17 cellular contexts compared by ENCODE assay signal in genomic region chr2:112061840-112062239, GRCh38. TPM values are rescaled to one million over a fixed set of nuclear protein-coding genes. Genes with fewer than 3 reads are reported as not detected.
A peak's percentile ranks its signal among the peaks of the same experiment; 100 is the strongest.
DNase-seq lines count a peak whose midpoint lies in the region; ATAC-seq, FAIRE-seq and TF ChIP-seq lines count a peak whose summit lies in the region.
"Had no signal": no experiment of that assay in that cellular context is flagged by ENCODE, and none has a peak within 500 bp of the region (broad histone marks: within the 10 kb centered on the region; RNA-seq: fewer than 3 reads in every experiment).

No MANE protein-coding gene starts in this region.

- peak overlapping the region; percentile 74 for H3K27ac ChIP-seq in endothelial cell of umbilical vein (ENCODE audit: insufficient read depth, low read depth, low read length)

- POLR2A ChIA-PET in activated CD4-positive, alpha-beta T cell treated with anti-CD3 and anti-CD28 coated beads, Interleukin-2, amount 10 ng/mL, durations not matched to agents 7 days and 5 days (lab: Charles Lee) = no interaction called here
- POLR2A ChIA-PET in endothelial cell of umbilical vein (lab: Charles Lee) = interaction anchor here (0.9 kb wide), 1 partner anchor 13 kb away, joined by 3 read pairs; no protein-coding TSS in a partner anchor

- H4K20me1 ChIP-seq in endothelial cell of umbilical vein (replicated peaks; ENCODE audit: control insufficient read depth, extremely low read depth, insufficient read depth, low read length) = no peaks in the 10 kb centered on the region

- ATAC-seq in activated naive CD4-positive, alpha-beta T cell treated with anti-CD3 and anti-CD28 coated beads, Interleukin-2, amount 50 U/mL, for 72 hours = peak; percentile 56 to 65
- ATAC-seq: GM23338, K562 had no signal

- no peaks in the 10 kb centered on the region for H3K9me1 ChIP-seq in endothelial cell of umbilical vein (replicated peaks; ENCODE audit: control insufficient read depth, extremely low read depth, insufficient read depth, low read length)

- H3K4me2 ChIP-seq in endothelial cell of umbilical vein (ENCODE audit: insufficient read depth, low read length) = no peak overlapping the region
- H3K4me2 ChIP-seq: GM23338 had no signal

- intact Hi-C loops in endothelial cell of umbilical vein (cut with micrococcal nuclease) = no loop called here

- H3K27me3 ChIP-seq in endothelial cell of umbilical vein (ENCODE audit: control insufficient read depth in 2 of 2, insufficient read depth in 2 of 2, low read length in 2 of 2) = no peaks in the 10 kb centered on the region

- no TSS peak for BruUV-seq in endothelial cell of umbilical vein (replicated peaks; lab: Mats Ljungman, UMichigan)

- H3K79me2 ChIP-seq in endothelial cell of umbilical vein (ENCODE audit: control insufficient read depth, insufficient read depth, low read length) = peaks cover 34% of the 10 kb centered on the region

- FAIRE-seq in endothelial cell of umbilical vein (lab: Jason Lieb, UNC) = no peak
- FAIRE-seq: K562 had no signal

- peaks cover 4 to 8% of the 10 kb centered on the region in 2 experiments for H3K36me3 ChIP-seq in endothelial cell of umbilical vein (ENCODE audit: control insufficient read depth in 2 of 2, extremely low read depth in 1 of 2, insufficient read depth in 2 of 2, low read length in 2 of 2)

- no peak overlapping the region for H3K9ac ChIP-seq in endothelial cell of umbilical vein (replicated peaks; ENCODE audit: extremely low read depth, insufficient read depth, low read length)

- CTCF ChIA-PET in activated CD4-positive, alpha-beta T cell treated with anti-CD3 and anti-CD28 coated beads, Interleukin-2, amount 10 ng/mL, durations not matched to agents 7 days and 5 days (lab: Charles Lee) = no interaction called here
- CTCF ChIA-PET in endothelial cell of umbilical vein (lab: Charles Lee) = interaction anchor here (2.0 kb wide), 1 partner anchor 14 kb away, joined by 7 read pairs; no protein-coding TSS in a partner anchor

- peaks cover 70% of the 10 kb centered on the region for H3K36me3 Mint-ChIP-seq in activated CD4-positive, alpha-beta T cell treated with anti-CD3 and anti-CD28 coated beads, Interleukin-2, amount 10 ng/mL, durations not matched to agents 7 days and 5 days (ENCODE audit: low read depth)
- peaks cover 25 to 78% of the 10 kb centered on the region in 2 donors for H3K36me3 Mint-ChIP-seq in activated naive CD4-positive, alpha-beta T cell treated with anti-CD3 and anti-CD28 coated beads, Interleukin-2, amount 50 U/mL, for 72 hours
- peaks cover 67% of the 10 kb centered on the region for H3K36me3 Mint-ChIP-seq in stimulated activated naive CD8-positive, alpha-beta T cell treated with anti-CD3 and anti-CD28 coated beads, Interleukin-15, Interleukin-2, amounts not matched to agents 100 ng/mL and 50 ng/mL, for 24 hours (ENCODE audit: low read depth)

- no peaks in the 10 kb centered on the region for H3K9me3 ChIP-seq in endothelial cell of umbilical vein (replicated peaks; ENCODE audit: control insufficient read depth, insufficient read depth, low read length)

- TF ChIP-seq POLR2A in endothelial cell of umbilical vein (IDR thresholded peaks at IDR 0.05; ENCODE audit: low read depth, low read length) = no peak

- dilution Hi-C loops in endothelial cell of umbilical vein (cut with MboI; ENCODE audit: extremely low pct_ligation_motif_present, low sequenced_read_pairs) = no loop called here

- peaks cover 3% of the 10 kb centered on the region for H3K9me3 Mint-ChIP-seq in activated CD4-positive, alpha-beta T cell treated with anti-CD3 and anti-CD28 coated beads, Interleukin-2, amount 10 ng/mL, durations not matched to agents 7 days and 5 days
- H3K9me3 Mint-ChIP-seq in activated naive CD4-positive, alpha-beta T cell treated with anti-CD3 and anti-CD28 coated beads, Interleukin-2, amount 50 U/mL, for 72 hours = peaks cover 8 to 22% of the 10 kb centered on the region in 2 donors
- H3K9me3 Mint-ChIP-seq in stimulated activated naive CD8-positive, alpha-beta T cell treated with anti-CD3 and anti-CD28 coated beads, Interleukin-15, Interleukin-2, amounts not matched to agents 100 ng/mL and 50 ng/mL, for 24 hours = peaks cover 15% of the 10 kb centered on the region
- H3K9me3 Mint-ChIP-seq: CD4-positive, alpha-beta memory T cell; GM23338 had no signal

- no peaks in the 10 kb centered on the region for H3K27me3 Mint-ChIP-seq in activated CD4-positive, alpha-beta T cell treated with anti-CD3 and anti-CD28 coated beads, Interleukin-2, amount 10 ng/mL, durations not matched to agents 7 days and 5 days
- H3K27me3 Mint-ChIP-seq in stimulated activated naive CD8-positive, alpha-beta T cell treated with anti-CD3 and anti-CD28 coated beads, Interleukin-15, Interleukin-2, amounts not matched to agents 100 ng/mL and 50 ng/mL, for 24 hours = no peaks in the 10 kb centered on the region
- H3K27me3 Mint-ChIP-seq: CD4-positive, alpha-beta memory T cell had no signal

- H3K27ac Mint-ChIP-seq in activated CD4-positive, alpha-beta T cell treated with anti-CD3 and anti-CD28 coated beads, Interleukin-2, amount 10 ng/mL, durations not matched to agents 7 days and 5 days = no peak overlapping the region
- peak overlapping the region; percentile 41 to 85 for H3K27ac Mint-ChIP-seq in activated naive CD4-positive, alpha-beta T cell treated with anti-CD3 and anti-CD28 coated beads, Interleukin-2, amount 50 U/mL, for 72 hours
- H3K27ac Mint-ChIP-seq in stimulated activated naive CD8-positive, alpha-beta T cell treated with anti-CD3 and anti-CD28 coated beads, Interleukin-15, Interleukin-2, amounts not matched to agents 100 ng/mL and 50 ng/mL, for 24 hours = peak overlapping the region; percentile 92
- H3K27ac Mint-ChIP-seq: GM23338 had no signal

- TF ChIP-seq CTCF in endothelial cell of umbilical vein (IDR thresholded peaks at IDR 0.05; ENCODE audit: extremely low read depth in 1 of 2, insufficient read depth in 1 of 2, low read depth in 1 of 2, low read length in 2 of 2) = no peak

- H3K4me3 Mint-ChIP-seq in activated CD4-positive, alpha-beta T cell treated with anti-CD3 and anti-CD28 coated beads, Interleukin-2, amount 10 ng/mL, durations not matched to agents 7 days and 5 days = no peak overlapping the region
- no peak overlapping the region for H3K4me3 Mint-ChIP-seq in stimulated activated naive CD8-positive, alpha-beta T cell treated with anti-CD3 and anti-CD28 coated beads, Interleukin-15, Interleukin-2, amounts not matched to agents 100 ng/mL and 50 ng/mL, for 24 hours
- H3K4me3 Mint-ChIP-seq: CD4-positive, alpha-beta memory T cell; GM23338 had no signal

- no peak overlapping the region for H2AFZ ChIP-seq in endothelial cell of umbilical vein (ENCODE audit: low read depth, low read length)
- H2AFZ ChIP-seq: GM23338 had no signal

- H3K4me3 ChIP-seq in endothelial cell of umbilical vein (replicated peaks in 1 of 3; ENCODE audit: insufficient read depth in 1 of 3, low read depth in 1 of 3, low read length in 3 of 3) = no peak overlapping the region
- H3K4me3 ChIP-seq: GM23338, K562 had no signal

- peaks cover 60% of the 10 kb centered on the region for H3K4me1 Mint-ChIP-seq in activated CD4-positive, alpha-beta T cell treated with anti-CD3 and anti-CD28 coated beads, Interleukin-2, amount 10 ng/mL, durations not matched to agents 7 days and 5 days
- H3K4me1 Mint-ChIP-seq in stimulated activated naive CD8-positive, alpha-beta T cell treated with anti-CD3 and anti-CD28 coated beads, Interleukin-15, Interleukin-2, amounts not matched to agents 100 ng/mL and 50 ng/mL, for 24 hours (ENCODE audit: low read depth) = peaks cover 67% of the 10 kb centered on the region

- peaks cover 50% of the 10 kb centered on the region for H3K4me1 ChIP-seq in endothelial cell of umbilical vein (ENCODE audit: control insufficient read depth, extremely low read depth, insufficient read depth, low read length)

- peak; percentile 51 for DNase-seq in activated CD4-positive, alpha-beta T cell treated with anti-CD3 and anti-CD28 coated beads for 48 hours
- no peak for DNase-seq in activated CD4-positive, alpha-beta T cell treated with anti-CD3 and anti-CD28 coated beads, Interleukin-2, amount 10 ng/mL, durations not matched to agents 7 days and 5 days
- DNase-seq in activated naive CD4-positive, alpha-beta T cell treated with anti-CD3 and anti-CD28 coated beads, Interleukin-2, amount 50 U/mL, for 72 hours (ENCODE audit: low spot score in 2 of 2) = no peak
- DNase-seq in activated naive CD4-positive, alpha-beta T cell treated with anti-CD3 and anti-CD28 coated beads, Interleukin-2, amount 50 U/mL, for 16 hours = no peak
- no peak for DNase-seq in endothelial cell of umbilical vein (ENCODE audit: low read depth, low spot score)
- no peak for DNase-seq in NCI-H226
- DNase-seq in hepatic stellate cell (ENCODE audit: low spot score) = no peak
- DNase-seq: Calu3; CD4-positive, alpha-beta memory T cell; DMS53; NCI-H187; NCI-H446; NK-92 treated with Interleukin-12 subunit alpha and Interleukin-12 subunit beta, amount 100 ng/mL, for 24 hours; OCI-M1 had no signal

TF ChIP-seq in endothelial cell of umbilical vein, 7 proteins besides CTCF, POLR2A, EP300 and RAD21 (continues in another document):
- TF ChIP-seq EZH2 (IDR thresholded peaks at IDR 0.05; ENCODE audit: borderline replicate concordance, low read depth, low read length, severe bottlenecking) (no peak), GATA2 (IDR thresholded peaks at IDR 0.05; ENCODE audit: insufficient read depth, insufficient read length, low read depth, low read length) (no peak), POLR2AphosphoS5 (IDR thresholded peaks at IDR 0.05; ENCODE audit: insufficient read depth, low read depth, low read length) (no peak), FOS (IDR thresholded peaks at IDR 0.05; ENCODE audit: borderline replicate concordance, insufficient read depth, low read length) (no peak), MYC (IDR thresholded peaks at IDR 0.05; ENCODE audit: low read depth, low read length) (no peak)
- TF ChIP-seq, protein P1, sequence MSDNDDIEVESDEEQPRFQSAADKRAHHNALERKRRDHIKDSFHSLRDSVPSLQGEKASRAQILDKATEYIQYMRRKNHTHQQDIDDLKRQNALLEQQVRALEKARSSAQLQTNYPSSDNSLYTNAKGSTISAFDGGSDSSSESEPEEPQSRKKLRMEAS (IDR thresholded peaks at IDR 0.05; ENCODE audit: insufficient read depth, insufficient read length) = no peak

RNA-seq across cellular contexts. Expression of gene TMEM87B, which starts 6.8 kb away (rescaled TPM):
- total RNA-seq in activated CD4-positive, alpha-beta T cell treated with anti-CD3 and anti-CD28 coated beads, Interleukin-2, amount 10 ng/mL, durations not matched to agents 7 days and 5 days = 10 to 100 TPM; 20.1 to 22.7 TPM
- total RNA-seq in activated naive CD4-positive, alpha-beta T cell treated with anti-CD3 and anti-CD28 coated beads, Interleukin-2, amount 50 U/mL, for 72 hours = 10 to 100 TPM; 16.8 to 26.2 TPM
- total RNA-seq in endothelial cell of umbilical vein = 21.5 and 22.1 TPM in 2 replicates
- polyA plus RNA-seq in endothelial cell of umbilical vein = 12.2 and 17.6 TPM in 2 replicates
- polyA plus RNA-seq in endothelial cell of umbilical vein (2011; cell fraction: cytosol; rRNA removed) = 14.3 and 14.6 TPM in 2 replicates
- 38.5 and 50.6 TPM in 2 replicates for polyA plus RNA-seq in endothelial cell of umbilical vein (2011; cell fraction: nucleus; rRNA removed)
- polyA plus RNA-seq in endothelial cell of umbilical vein (2012) = 21.9 and 32.9 TPM in 2 replicates
- polyA minus RNA-seq in endothelial cell of umbilical vein = 25.9 and 35.4 TPM in 2 replicates
- polyA minus RNA-seq in endothelial cell of umbilical vein (2011; cell fraction: cytosol; rRNA and poly(A)+ RNA removed) = 3.8 TPM
- 22.7 and 38.3 TPM in 2 replicates for polyA minus RNA-seq in endothelial cell of umbilical vein (2011; cell fraction: nucleus; rRNA and poly(A)+ RNA removed)
